Comparison of ENCODE assay signal across 1 cellular context in the genomic region with DNA sequence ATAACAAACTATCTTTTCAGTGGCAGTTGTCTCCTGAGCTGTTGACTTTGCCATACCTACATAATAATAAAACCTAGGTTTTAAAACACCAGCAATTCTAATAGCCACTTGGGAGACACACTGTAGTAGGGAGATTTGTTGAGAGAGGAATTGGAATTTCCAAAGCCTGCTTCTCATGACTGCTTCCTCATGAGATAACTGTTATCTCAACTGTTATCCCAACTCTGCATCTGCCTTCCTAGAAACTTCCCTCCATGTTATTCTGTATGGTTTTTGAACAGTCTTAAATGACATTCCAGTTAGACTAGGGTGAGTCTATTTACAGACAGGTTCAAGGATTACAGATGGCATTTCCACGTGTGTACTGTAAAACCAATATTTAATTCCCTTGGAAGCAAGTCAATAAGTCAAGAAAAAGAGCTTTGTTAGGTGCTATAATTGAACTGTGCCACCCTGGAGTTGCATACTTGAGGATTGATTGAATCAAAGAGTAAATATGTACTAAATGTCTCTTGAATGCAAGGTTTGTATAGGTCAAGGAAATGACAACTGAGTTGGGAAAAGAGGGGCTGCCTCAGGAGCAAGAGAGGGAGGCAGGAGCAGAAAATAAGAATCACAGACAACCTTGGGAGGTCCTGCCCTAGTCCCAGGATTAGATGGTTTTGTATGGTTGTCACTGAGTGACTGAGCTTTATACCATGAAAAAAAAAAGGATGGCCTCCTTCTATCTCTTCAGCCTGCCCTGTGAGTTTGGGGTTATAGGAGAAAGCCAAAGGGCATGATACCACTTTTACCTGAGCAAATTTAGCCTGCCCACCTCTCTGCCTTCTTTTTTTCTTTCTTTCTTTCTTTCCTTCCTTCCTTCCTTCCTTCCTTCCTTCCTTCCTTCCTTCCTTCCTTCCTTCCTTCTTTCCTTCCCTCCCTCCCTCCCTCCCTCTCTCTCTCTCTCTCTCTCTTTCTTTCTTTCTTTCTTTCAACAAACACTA.
A peak's percentile ranks its signal among the peaks of the same experiment; 100 is the strongest.
TF ChIP-seq lines count a peak whose summit lies in the region.

No MANE protein-coding gene starts in this region.

TF ChIP-seq in HepG2, 621 proteins besides CTCF, POLR2A, EP300 and RAD21 (continued from another document and continues in another):
- TF ChIP-seq, protein P1, sequence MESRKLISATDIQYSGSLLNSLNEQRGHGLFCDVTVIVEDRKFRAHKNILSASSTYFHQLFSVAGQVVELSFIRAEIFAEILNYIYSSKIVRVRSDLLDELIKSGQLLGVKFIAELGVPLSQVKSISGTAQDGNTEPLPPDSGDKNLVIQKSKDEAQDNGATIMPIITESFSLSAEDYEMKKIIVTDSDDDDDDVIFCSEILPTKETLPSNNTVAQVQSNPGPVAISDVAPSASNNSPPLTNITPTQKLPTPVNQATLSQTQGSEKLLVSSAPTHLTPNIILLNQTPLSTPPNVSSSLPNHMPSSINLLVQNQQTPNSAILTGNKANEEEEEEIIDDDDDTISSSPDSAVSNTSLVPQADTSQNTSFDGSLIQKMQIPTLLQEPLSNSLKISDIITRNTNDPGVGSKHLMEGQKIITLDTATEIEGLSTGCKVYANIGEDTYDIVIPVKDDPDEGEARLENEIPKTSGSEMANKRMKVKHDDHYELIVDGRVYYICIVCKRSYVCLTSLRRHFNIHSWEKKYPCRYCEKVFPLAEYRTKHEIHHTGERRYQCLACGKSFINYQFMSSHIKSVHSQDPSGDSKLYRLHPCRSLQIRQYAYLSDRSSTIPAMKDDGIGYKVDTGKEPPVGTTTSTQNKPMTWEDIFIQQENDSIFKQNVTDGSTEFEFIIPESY (CRISPR knock-in tag; IDR thresholded peaks at IDR 0.05) = no peak
- peak; percentile 77 for TF ChIP-seq ARNTL (CRISPR knock-in tag; IDR thresholded peaks at IDR 0.05)
- TF ChIP-seq CC2D1A (CRISPR knock-in tag; IDR thresholded peaks at IDR 0.05) = no peak
- no peak for TF ChIP-seq ZMYM4 (CRISPR knock-in tag; IDR thresholded peaks at IDR 0.05)
- TF ChIP-seq NR2C2 (CRISPR knock-in tag; IDR thresholded peaks at IDR 0.05; ENCODE audit: borderline replicate concordance) = peak; percentile 4; the same call in 1 of the 2 replicates
- peak; percentile 85 for TF ChIP-seq FOXA1 (IDR thresholded peaks at IDR 0.05)
- TF ChIP-seq FOXA1 (CRISPR knock-in tag; IDR thresholded peaks at IDR 0.05) = peak; percentile 81
- peak; percentile 98 for TF ChIP-seq BCL6 (CRISPR knock-in tag; IDR thresholded peaks at IDR 0.05)
- TF ChIP-seq MLXIP (CRISPR knock-in tag; IDR thresholded peaks at IDR 0.05; ENCODE audit: borderline replicate concordance) = no peak
- peak; percentile 84 for TF ChIP-seq MEF2D (CRISPR knock-in tag; IDR thresholded peaks at IDR 0.05)
- no peak for TF ChIP-seq ZNF672 (CRISPR knock-in tag; IDR thresholded peaks at IDR 0.05)
- no peak for TF ChIP-seq RBFOX2 (IDR thresholded peaks at IDR 0.05; ENCODE audit: low read depth, low read length)
- TF ChIP-seq FOXJ3 (CRISPR knock-in tag; IDR thresholded peaks at IDR 0.05; ENCODE audit: borderline replicate concordance) = peak; percentile 87; the same call in 1 of the 2 replicates
- TF ChIP-seq ZBTB14 (CRISPR knock-in tag; IDR thresholded peaks at IDR 0.05) = no peak
- 0 out of 2 replicates have a peak, but pooled peaks have one; percentile 9 for TF ChIP-seq FOSL2 (CRISPR knock-in tag; IDR thresholded peaks at IDR 0.05)
- TF ChIP-seq ZNF496 (CRISPR knock-in tag; IDR thresholded peaks at IDR 0.05; ENCODE audit: insufficient replicate concordance) = no peak
- no peak for TF ChIP-seq ATF7 (IDR thresholded peaks at IDR 0.05)
- TF ChIP-seq ATF7 (CRISPR knock-in tag; IDR thresholded peaks at IDR 0.05) = no peak
- TF ChIP-seq, protein P2, sequence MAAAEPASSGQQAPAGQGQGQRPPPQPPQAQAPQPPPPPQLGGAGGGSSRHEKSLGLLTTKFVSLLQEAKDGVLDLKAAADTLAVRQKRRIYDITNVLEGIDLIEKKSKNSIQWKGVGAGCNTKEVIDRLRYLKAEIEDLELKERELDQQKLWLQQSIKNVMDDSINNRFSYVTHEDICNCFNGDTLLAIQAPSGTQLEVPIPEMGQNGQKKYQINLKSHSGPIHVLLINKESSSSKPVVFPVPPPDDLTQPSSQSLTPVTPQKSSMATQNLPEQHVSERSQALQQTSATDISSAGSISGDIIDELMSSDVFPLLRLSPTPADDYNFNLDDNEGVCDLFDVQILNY (CRISPR knock-in tag; conservative IDR thresholded peaks at IDR 0.05) = no peak
- no peak for TF ChIP-seq ZNF431 (CRISPR knock-in tag; IDR thresholded peaks at IDR 0.05; ENCODE audit: borderline replicate concordance, low read depth)
- TF ChIP-seq, protein P3, sequence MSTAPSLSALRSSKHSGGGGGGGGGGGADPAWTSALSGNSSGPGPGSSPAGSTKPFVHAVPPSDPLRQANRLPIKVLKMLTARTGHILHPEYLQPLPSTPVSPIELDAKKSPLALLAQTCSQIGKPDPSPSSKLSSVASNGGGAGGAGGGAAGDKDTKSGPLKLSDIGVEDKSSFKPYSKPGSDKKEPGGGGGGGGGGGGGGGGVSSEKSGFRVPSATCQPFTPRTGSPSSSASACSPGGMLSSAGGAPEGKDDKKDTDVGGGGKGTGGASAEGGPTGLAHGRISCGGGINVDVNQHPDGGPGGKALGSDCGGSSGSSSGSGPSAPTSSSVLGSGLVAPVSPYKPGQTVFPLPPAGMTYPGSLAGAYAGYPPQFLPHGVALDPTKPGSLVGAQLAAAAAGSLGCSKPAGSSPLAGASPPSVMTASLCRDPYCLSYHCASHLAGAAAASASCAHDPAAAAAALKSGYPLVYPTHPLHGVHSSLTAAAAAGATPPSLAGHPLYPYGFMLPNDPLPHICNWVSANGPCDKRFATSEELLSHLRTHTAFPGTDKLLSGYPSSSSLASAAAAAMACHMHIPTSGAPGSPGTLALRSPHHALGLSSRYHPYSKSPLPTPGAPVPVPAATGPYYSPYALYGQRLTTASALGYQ (CRISPR knock-in tag; IDR thresholded peaks at IDR 0.05) = peak; percentile 90
- TF ChIP-seq IKZF4 (CRISPR knock-in tag; IDR thresholded peaks at IDR 0.05; ENCODE audit: borderline replicate concordance, low read depth, not compliant biosample characterization) = no peak
- TF ChIP-seq HDAC1 (CRISPR knock-in tag; IDR thresholded peaks at IDR 0.05) = peak; percentile 37
- no peak for TF ChIP-seq ZNF383 (CRISPR knock-in tag; IDR thresholded peaks at IDR 0.05; ENCODE audit: borderline replicate concordance)
- TF ChIP-seq GATAD1 (CRISPR knock-in tag; IDR thresholded peaks at IDR 0.05) = no peak
- TF ChIP-seq ZFAT (CRISPR knock-in tag; conservative IDR thresholded peaks at IDR 0.05) = no peak
- no peak for TF ChIP-seq ZNF678 (CRISPR knock-in tag; IDR thresholded peaks at IDR 0.05)
- TF ChIP-seq HDAC2 (CRISPR knock-in tag; IDR thresholded peaks at IDR 0.05) = peak; percentile 89
- no peak for TF ChIP-seq NFE2 (CRISPR knock-in tag; IDR thresholded peaks at IDR 0.05)
- TF ChIP-seq GABPB1 (CRISPR knock-in tag; IDR thresholded peaks at IDR 0.05) = no peak
- no peak for TF ChIP-seq ZNF101 (CRISPR knock-in tag; IDR thresholded peaks at IDR 0.05; ENCODE audit: borderline replicate concordance, low read depth)
- no peak for TF ChIP-seq ZBTB21 (CRISPR knock-in tag; IDR thresholded peaks at IDR 0.05)
- TF ChIP-seq ZNF670 (CRISPR knock-in tag; IDR thresholded peaks at IDR 0.05; ENCODE audit: borderline replicate concordance) = no peak
- TF ChIP-seq ZNF296 (CRISPR knock-in tag; conservative IDR thresholded peaks at IDR 0.05) = no peak
- TF ChIP-seq ZNF674 (CRISPR knock-in tag; IDR thresholded peaks at IDR 0.05; ENCODE audit: low read depth) = no peak
- TF ChIP-seq PRDM4 (CRISPR knock-in tag; IDR thresholded peaks at IDR 0.05; ENCODE audit: borderline replicate concordance) = no peak
- TF ChIP-seq RXRA (CRISPR knock-in tag; IDR thresholded peaks at IDR 0.05) = no peak
- peak; percentile 71; the same call in 1 of the 2 replicates for TF ChIP-seq ZNF615 (CRISPR knock-in tag; IDR thresholded peaks at IDR 0.05; ENCODE audit: borderline replicate concordance)
- TF ChIP-seq PHF20 (CRISPR knock-in tag; IDR thresholded peaks at IDR 0.05) = no peak
- TF ChIP-seq SMAD1 (CRISPR knock-in tag; IDR thresholded peaks at IDR 0.05; ENCODE audit: borderline replicate concordance, low read depth) = no peak
- TF ChIP-seq ZSCAN30 (CRISPR knock-in tag; IDR thresholded peaks at IDR 0.05) = no peak
- no peak for TF ChIP-seq THRA (CRISPR knock-in tag; IDR thresholded peaks at IDR 0.05; ENCODE audit: borderline replicate concordance)
- TF ChIP-seq CBFB (CRISPR knock-in tag; IDR thresholded peaks at IDR 0.05) = no peak
- TF ChIP-seq FOXC1 (CRISPR knock-in tag; IDR thresholded peaks at IDR 0.05; ENCODE audit: borderline replicate concordance) = no peak
- TF ChIP-seq KLF13 (CRISPR knock-in tag; IDR thresholded peaks at IDR 0.05) = no peak
- TF ChIP-seq CENPT (CRISPR knock-in tag; IDR thresholded peaks at IDR 0.05; ENCODE audit: low read depth) = no peak
- peak; percentile 32; the same call in 1 of the 2 replicates for TF ChIP-seq MLX (CRISPR knock-in tag; IDR thresholded peaks at IDR 0.05)
- TF ChIP-seq MAFK (conservative IDR thresholded peaks at IDR 0.05 in 1 of 2, IDR thresholded peaks at IDR 0.05 in 1 of 2; ENCODE audit: low read length in 2 of 2) = no peak
- TF ChIP-seq ARHGAP35 (CRISPR knock-in tag; IDR thresholded peaks at IDR 0.05; ENCODE audit: borderline replicate concordance) = no peak
- no peak for TF ChIP-seq REPIN1 (CRISPR knock-in tag; IDR thresholded peaks at IDR 0.05; ENCODE audit: borderline replicate concordance, low read depth)
- no peak for TF ChIP-seq IKZF1 (IDR thresholded peaks at IDR 0.05)
- TF ChIP-seq NFE2L1 (CRISPR knock-in tag; IDR thresholded peaks at IDR 0.05; ENCODE audit: borderline replicate concordance) = no peak
- peak; percentile 77 for TF ChIP-seq CREM (IDR thresholded peaks at IDR 0.05)
- TF ChIP-seq CREM (CRISPR knock-in tag; IDR thresholded peaks at IDR 0.05) = no peak
- no peak for TF ChIP-seq ZNF160 (CRISPR knock-in tag; IDR thresholded peaks at IDR 0.05)
- no peak for TF ChIP-seq ZNF557 (CRISPR knock-in tag; IDR thresholded peaks at IDR 0.05)
- TF ChIP-seq ZNF3 (CRISPR knock-in tag; IDR thresholded peaks at IDR 0.05) = no peak
- peak; percentile 84 for TF ChIP-seq ONECUT2 (CRISPR knock-in tag; IDR thresholded peaks at IDR 0.05)
